Comparison of ENCODE assay signal across 8 cellular contexts in the genomic region with DNA sequence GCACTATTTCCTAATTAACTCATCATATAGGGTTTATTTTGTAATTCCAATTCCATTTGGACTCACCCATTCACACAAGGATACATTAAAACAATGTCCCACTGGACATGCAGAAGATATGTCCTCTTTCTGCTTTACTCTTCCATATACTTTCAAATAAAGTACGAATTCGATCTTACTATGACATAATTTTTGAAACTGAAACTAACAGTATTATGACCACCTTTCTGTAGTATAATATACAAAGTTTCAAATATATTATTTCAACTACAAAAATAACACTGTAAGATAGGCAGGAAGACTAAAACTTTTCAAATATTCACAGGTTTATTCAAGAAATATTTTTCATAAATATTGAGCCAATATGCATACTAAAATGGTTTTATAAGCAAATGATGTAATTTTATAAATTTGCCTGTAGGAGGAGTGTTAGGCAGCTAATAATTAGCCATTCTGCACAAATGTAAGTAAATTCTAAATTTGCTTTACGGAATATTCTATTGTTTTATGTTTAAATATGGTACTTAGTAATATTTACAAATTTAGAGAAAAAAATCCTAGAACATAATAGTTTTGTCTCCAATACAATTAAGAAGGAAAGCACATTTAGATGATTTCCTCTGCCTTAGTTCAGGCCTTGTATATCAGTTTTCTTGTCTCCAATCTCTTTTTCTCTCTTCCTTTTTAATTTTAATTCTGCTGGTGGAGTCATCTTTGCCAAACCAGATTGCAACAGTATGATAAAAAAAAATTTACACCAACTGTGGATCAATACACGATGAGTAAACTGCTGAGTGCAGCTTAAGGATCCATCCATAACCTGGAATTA.
DNase-seq lines count a peak whose midpoint lies in the region; ATAC-seq and TF ChIP-seq lines count a peak whose summit lies in the region.
"Had no signal": no experiment of that assay in that cellular context is flagged by ENCODE, and none has a peak within 500 bp of the region (broad histone marks: within the 10 kb centered on the region; RNA-seq: fewer than 3 reads in every experiment).

No MANE protein-coding gene starts in this region.

- H3K27ac Mint-ChIP-seq in memory B cell (no peak overlapping the region), WTC11 (no peak overlapping the region)

- peaks cover 8% of the 10 kb centered on the region for H3K27me3 Mint-ChIP-seq in memory B cell
- no peaks in the 10 kb centered on the region for H3K27me3 Mint-ChIP-seq in WTC11 (ENCODE audit: low read depth)

- H3K36me3 Mint-ChIP-seq in memory B cell, result no peaks in the 10 kb centered on the region
- no peaks in the 10 kb centered on the region for H3K36me3 Mint-ChIP-seq in WTC11

- H3K4me3 Mint-ChIP-seq in memory B cell (peak overlapping the region; percentile 47), WTC11 (no peak overlapping the region)

- CTCF ChIA-PET in WTC11 (lab: Charles Lee), result interaction anchor here (6.3 kb wide), 1 partner anchor 144 kb away, joined by 42 read pairs; no protein-coding TSS in a partner anchor

- no peak overlapping the region for H3K4me3 ChIP-seq in Jurkat, Clone E6-1 (ENCODE audit: low read length)
- no peak overlapping the region for H3K4me3 ChIP-seq in astrocyte of the spinal cord (ENCODE audit: low read depth, low read length)

- H3K4me1 Mint-ChIP-seq in memory B cell (peaks cover 3% of the 10 kb centered on the region), WTC11 (peaks cover 4% of the 10 kb centered on the region)

- DNase-seq in EH (ENCODE audit: low read depth) (peak; percentile 12), astrocyte of the spinal cord (ENCODE audit: low read depth, low spot score) (peak; percentile 31), memory B cell (ENCODE audit: low spot score in 2 of 2) (no peak), iPS-NIHi7 (ENCODE audit: extremely low spot score) (no peak), WTC11 (ENCODE audit: low spot score) (no peak)
- peak; percentile 22 for DNase-seq in Jurkat, Clone E6-1 (ENCODE audit: low read depth, low spot score)
- no peak for DNase-seq in activated CD4-positive, CD25-positive, alpha-beta regulatory T cell (lab: John Stamatoyannopoulos, UW)
- DNase-seq: activated CD4-positive, alpha-beta T cell treated with anti-CD3 and anti-CD28 coated beads for 4 hours had no signal

- TF ChIP-seq CTCF in astrocyte of the spinal cord (IDR thresholded peaks at IDR 0.05; ENCODE audit: low read depth, low read length) (peak; percentile 43), WTC11 (IDR thresholded peaks at IDR 0.05) (no peak)

- ATAC-seq in memory B cell (ENCODE audit: low read depth) (no peak), WTC11 (no peak)

- POLR2A ChIA-PET in WTC11 (lab: Charles Lee), result no interaction called here

- in situ Hi-C loops in astrocyte of the spinal cord (cut with HindIII; ENCODE audit: low sequenced_read_pairs), result no loop called here

- H3K9me3 Mint-ChIP-seq in memory B cell (no peaks in the 10 kb centered on the region), WTC11 (no peaks in the 10 kb centered on the region)

TF ChIP-seq in WTC11, 78 proteins besides CTCF, POLR2A, EP300 and RAD21:
- TF ChIP-seq CREB1 (CRISPR knock-in tag; IDR thresholded peaks at IDR 0.05), result no peak
- TF ChIP-seq NFATC4 (CRISPR knock-in tag; IDR thresholded peaks at IDR 0.05), result no peak
- no peak for TF ChIP-seq ZNF317 (CRISPR knock-in tag; IDR thresholded peaks at IDR 0.05; ENCODE audit: borderline replicate concordance, low read depth)
TF ChIP-seq in WTC11: peak in this region for 0.

Comparison
In these comparisons a context has a peak if more than half of its experiments do, and no peak if none do; other contexts are left out.
1. DNase-seq: peak in EH (single experiment), Jurkat, Clone E6-1 (single experiment) and astrocyte of the spinal cord (single experiment); none in memory B cell (0 of 2), iPS-NIHi7 (single experiment), activated CD4-positive, CD25-positive, alpha-beta regulatory T cell (0 of 4) and WTC11 (single experiment).